Comparison of ENCODE assay signal across 8 cellular contexts in genomic region chr10:81200801-81201200, GRCh38.
"Had no signal": no experiment of that assay in that cellular context is flagged by ENCODE, and none has a peak within 500 bp of the region (broad histone marks: within the 10 kb centered on the region; RNA-seq: fewer than 3 reads in every experiment).

No MANE protein-coding gene starts in this region.

- ATAC-seq: GM12878 had no signal

- DNase-seq: GDM1, GF-D8 had no signal

- H3K4me3 ChIP-seq: GM12878 had no signal

- FAIRE-seq: G401.6, GM12878, GM12891, GM12892, GM18507, GM19239 had no signal
